Comparison of ENCODE assay signal across 9 cellular contexts in genomic region chr17:77434136-77435114, GRCh38.
DNase-seq lines count a peak whose midpoint lies in the region; ATAC-seq and TF ChIP-seq lines count a peak whose summit lies in the region.
"Had no signal": no experiment of that assay in that cellular context is flagged by ENCODE, and none has a peak within 500 bp of the region (broad histone marks: within the 10 kb centered on the region; RNA-seq: fewer than 3 reads in every experiment).

No MANE protein-coding gene starts in this region.

- DNase-seq in activated CD4-positive, alpha-beta T cell treated with anti-CD3 and anti-CD28 coated beads, Interleukin-2, amount 10 ng/mL, durations not matched to agents 7 days and 5 days = no peak
- DNase-seq in activated CD4-positive, alpha-beta T cell treated with anti-CD3 and anti-CD28 coated beads for 4 hours = no peak
- DNase-seq in activated CD4-positive, alpha-beta memory T cell treated with anti-CD3 and anti-CD28 coated beads, Interleukin-2, amount 10 ng/mL, durations not matched to agents 7 days and 5 days = no peak
- no peak for DNase-seq in foreskin fibroblast
- no peak for DNase-seq in stimulated activated effector memory CD8-positive, alpha-beta T cell treated with anti-CD3 and anti-CD28 coated beads, Interleukin-12 subunit alpha, Interleukin-12 subunit beta, amount 100 ng/mL, for 72 hours (ENCODE audit: low spot score in 2 of 2)
- DNase-seq in body of pancreas = no peak
- no peak for DNase-seq in NCI-H2081 treated with DMSO at 0.1 percent for 48 hours (lab: John Stamatoyannopoulos, UW)
- DNase-seq: KG1 had no signal

- TF ChIP-seq CTCF in foreskin fibroblast (IDR thresholded peaks at IDR 0.05; ENCODE audit: low read depth, low read length) = no peak
- no peak for TF ChIP-seq CTCF in body of pancreas (IDR thresholded peaks at IDR 0.05)

- peak overlapping the region; percentile 81 for H3K4me3 Mint-ChIP-seq in activated CD4-positive, alpha-beta T cell treated with anti-CD3 and anti-CD28 coated beads, Interleukin-2, amount 10 ng/mL, durations not matched to agents 7 days and 5 days
- H3K4me3 Mint-ChIP-seq in activated CD4-positive, alpha-beta memory T cell treated with anti-CD3 and anti-CD28 coated beads, Interleukin-2, amount 10 ng/mL, durations not matched to agents 7 days and 5 days = peak overlapping the region; percentile 55
- peak overlapping the region; percentile 70 for H3K4me3 Mint-ChIP-seq in stimulated activated effector memory CD8-positive, alpha-beta T cell treated with anti-CD3 and anti-CD28 coated beads, Interleukin-12 subunit alpha, Interleukin-12 subunit beta, amount 100 ng/mL, for 72 hours

- no peaks in the 10 kb centered on the region for H3K36me3 ChIP-seq in body of pancreas (replicated peaks in 1 of 2; ENCODE audit: insufficient read depth in 1 of 2, low read depth in 2 of 2)

- H3K4me1 ChIP-seq in body of pancreas = peaks cover 35% of the 10 kb centered on the region

- CTCF ChIA-PET in activated CD4-positive, alpha-beta T cell treated with anti-CD3 and anti-CD28 coated beads, Interleukin-2, amount 10 ng/mL, durations not matched to agents 7 days and 5 days (lab: Charles Lee) = interaction anchor here (1.0 to 2.2 kb wide), 6 partner anchors 9 to 61 kb away, joined by 3 to 6 read pairs (median 3); no protein-coding TSS in a partner anchor
- CTCF ChIA-PET in activated CD4-positive, alpha-beta memory T cell treated with anti-CD3 and anti-CD28 coated beads, Interleukin-2, amount 10 ng/mL, durations not matched to agents 7 days and 5 days (lab: Charles Lee) = interaction anchor here (1.0 to 1.3 kb wide), 2 partner anchors 9 to 60 kb away, joined by 3 read pairs; no protein-coding TSS in a partner anchor

- no peak for ATAC-seq in stimulated activated effector memory CD8-positive, alpha-beta T cell treated with anti-CD3 and anti-CD28 coated beads, Interleukin-12 subunit alpha, Interleukin-12 subunit beta, amount 100 ng/mL, for 72 hours
- no peak for ATAC-seq in HG02973 (IDR thresholded peaks at IDR 0.05; ENCODE audit: unreplicated experiment)
- ATAC-seq in body of pancreas = no peak

- no peaks in the 10 kb centered on the region for H3K9me3 Mint-ChIP-seq in activated CD4-positive, alpha-beta T cell treated with anti-CD3 and anti-CD28 coated beads, Interleukin-2, amount 10 ng/mL, durations not matched to agents 7 days and 5 days
- no peaks in the 10 kb centered on the region for H3K9me3 Mint-ChIP-seq in activated CD4-positive, alpha-beta memory T cell treated with anti-CD3 and anti-CD28 coated beads, Interleukin-2, amount 10 ng/mL, durations not matched to agents 7 days and 5 days
- no peaks in the 10 kb centered on the region for H3K9me3 Mint-ChIP-seq in stimulated activated effector memory CD8-positive, alpha-beta T cell treated with anti-CD3 and anti-CD28 coated beads, Interleukin-12 subunit alpha, Interleukin-12 subunit beta, amount 100 ng/mL, for 72 hours

- no peaks in the 10 kb centered on the region for H3K9me3 ChIP-seq in body of pancreas

- WGBS in body of pancreas, 2 donors = 92 to 94% methylated on average over 14 to 25 of the region's 26 CpGs

- H3K4me3 ChIP-seq in foreskin fibroblast (ENCODE audit: low read depth in 1 of 2, low read length in 2 of 2) (peak overlapping the region; percentile 7 to 18), body of pancreas (no peak overlapping the region)

- POLR2A ChIA-PET in activated CD4-positive, alpha-beta T cell treated with anti-CD3 and anti-CD28 coated beads, Interleukin-2, amount 10 ng/mL, durations not matched to agents 7 days and 5 days (lab: Charles Lee) = no interaction called here
- POLR2A ChIA-PET in activated CD4-positive, alpha-beta memory T cell treated with anti-CD3 and anti-CD28 coated beads, Interleukin-2, amount 10 ng/mL, durations not matched to agents 7 days and 5 days (lab: Charles Lee) = interaction anchor here (0.6 to 2.3 kb wide), 10 partner anchors 10 to 296 kb away, joined by 3 to 10 read pairs (median 4); no protein-coding TSS in a partner anchor

- H3K36me3 Mint-ChIP-seq in activated CD4-positive, alpha-beta T cell treated with anti-CD3 and anti-CD28 coated beads, Interleukin-2, amount 10 ng/mL, durations not matched to agents 7 days and 5 days (ENCODE audit: low read depth) = peaks cover 56% of the 10 kb centered on the region
- H3K36me3 Mint-ChIP-seq in activated CD4-positive, alpha-beta memory T cell treated with anti-CD3 and anti-CD28 coated beads, Interleukin-2, amount 10 ng/mL, durations not matched to agents 7 days and 5 days (ENCODE audit: low read depth) = peaks cover 43% of the 10 kb centered on the region
- peaks cover 27% of the 10 kb centered on the region for H3K36me3 Mint-ChIP-seq in stimulated activated effector memory CD8-positive, alpha-beta T cell treated with anti-CD3 and anti-CD28 coated beads, Interleukin-12 subunit alpha, Interleukin-12 subunit beta, amount 100 ng/mL, for 72 hours

- H3K27ac ChIP-seq in body of pancreas = no peak overlapping the region

- no peaks in the 10 kb centered on the region for H3K27me3 Mint-ChIP-seq in activated CD4-positive, alpha-beta T cell treated with anti-CD3 and anti-CD28 coated beads, Interleukin-2, amount 10 ng/mL, durations not matched to agents 7 days and 5 days
- no peaks in the 10 kb centered on the region for H3K27me3 Mint-ChIP-seq in activated CD4-positive, alpha-beta memory T cell treated with anti-CD3 and anti-CD28 coated beads, Interleukin-2, amount 10 ng/mL, durations not matched to agents 7 days and 5 days

- no peaks in the 10 kb centered on the region for H3K27me3 ChIP-seq in body of pancreas

- TF ChIP-seq POLR2A in body of pancreas (IDR thresholded peaks at IDR 0.05) = no peak

- H3K27ac Mint-ChIP-seq in activated CD4-positive, alpha-beta T cell treated with anti-CD3 and anti-CD28 coated beads, Interleukin-2, amount 10 ng/mL, durations not matched to agents 7 days and 5 days = peak overlapping the region; percentile 97
- peak overlapping the region; percentile 61 for H3K27ac Mint-ChIP-seq in activated CD4-positive, alpha-beta memory T cell treated with anti-CD3 and anti-CD28 coated beads, Interleukin-2, amount 10 ng/mL, durations not matched to agents 7 days and 5 days
- H3K27ac Mint-ChIP-seq in stimulated activated effector memory CD8-positive, alpha-beta T cell treated with anti-CD3 and anti-CD28 coated beads, Interleukin-12 subunit alpha, Interleukin-12 subunit beta, amount 100 ng/mL, for 72 hours = peak overlapping the region; percentile 95

- H3K4me1 Mint-ChIP-seq in activated CD4-positive, alpha-beta T cell treated with anti-CD3 and anti-CD28 coated beads, Interleukin-2, amount 10 ng/mL, durations not matched to agents 7 days and 5 days = peaks cover 96% of the 10 kb centered on the region
- H3K4me1 Mint-ChIP-seq in activated CD4-positive, alpha-beta memory T cell treated with anti-CD3 and anti-CD28 coated beads, Interleukin-2, amount 10 ng/mL, durations not matched to agents 7 days and 5 days = peaks cover 90% of the 10 kb centered on the region
- peaks cover 84% of the 10 kb centered on the region for H3K4me1 Mint-ChIP-seq in stimulated activated effector memory CD8-positive, alpha-beta T cell treated with anti-CD3 and anti-CD28 coated beads, Interleukin-12 subunit alpha, Interleukin-12 subunit beta, amount 100 ng/mL, for 72 hours

- intact Hi-C loops in body of pancreas (cut with DNase I) = loop anchor here (5.0 kb wide), 1 partner anchor 48 kb away; no protein-coding TSS in a partner anchor

Comparison
In these comparisons a context has a peak if more than half of its experiments do, and no peak if none do; other contexts are left out.
1. H3K4me3 ChIP-seq: peak in foreskin fibroblast (2 of 2); none in body of pancreas (0 of 2).
2. Peak in every context shown above with its lines, with median percentiles within 50 percentile points of each other: H3K27ac Mint-ChIP-seq and H3K4me3 Mint-ChIP-seq.